ENCODE assay signal across 31 cellular contexts in the genomic region with DNA sequence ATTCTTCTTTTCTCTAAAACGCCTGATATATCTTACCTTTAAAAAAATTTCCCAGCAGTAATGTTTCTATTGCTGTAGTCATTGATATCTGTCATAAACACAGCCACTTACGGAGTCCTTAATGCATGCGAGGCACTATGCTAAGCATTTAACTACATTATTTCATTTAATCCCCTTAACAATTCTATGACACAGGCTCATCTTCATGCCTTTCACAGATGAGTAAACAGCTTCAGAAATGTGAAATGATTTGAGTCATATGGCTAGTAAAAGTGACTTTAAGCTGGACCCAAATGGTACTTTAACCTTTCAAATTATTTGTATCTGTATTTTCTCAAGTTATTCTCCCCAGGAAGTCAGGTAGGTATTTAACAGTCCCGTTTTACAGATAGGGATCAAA.
"Had no signal": no experiment of that assay in that cellular context is flagged by ENCODE, and none has a peak within 500 bp of the region (broad histone marks: within the 10 kb centered on the region; RNA-seq: fewer than 3 reads in every experiment).

No MANE protein-coding gene starts in this region.

- H3K4me1 ChIP-seq: ascending aorta, psoas muscle, right atrium auricular region, stomach, suprapubic skin, tibial nerve had no signal

- H3K36me3 Mint-ChIP-seq: activated naive CD8-positive, alpha-beta T cell had no signal

- H3K27me3 ChIP-seq: adrenal gland, ascending aorta, brain microvascular endothelial cell, neutrophil, ovary, right atrium auricular region, stomach, suprapubic skin, tibial nerve had no signal

- H3K9me3 ChIP-seq: adrenal gland, ascending aorta, neutrophil, ovary, psoas muscle, right atrium auricular region, stomach, suprapubic skin, tibial nerve had no signal

- DNase-seq: activated B cell treated with CpG ODN at 0.5 μM for 24 hours; activated CD4-positive, alpha-beta T cell treated with anti-CD3 and anti-CD28 coated beads for 4 hours; activated CD4-positive, alpha-beta T cell treated with anti-CD3 and anti-CD28 coated beads, Interleukin-2, amount 50 U/mL, for 48 hours; activated CD8-positive, alpha-beta memory T cell treated with anti-CD3 and anti-CD28 coated beads, Interleukin-2, amount 50 U/mL, for 48 hours; activated naive CD4-positive, alpha-beta T cell; activated T-cell treated with anti-CD3 and anti-CD28 coated beads, Interleukin-2, amount 50 U/mL, for 4 hours; adrenal gland; brain microvascular endothelial cell; central memory CD4-positive, alpha-beta T cell; dermis blood vessel endothelial cell; effector CD8-positive, alpha-beta T cell; erythroblast; foreskin melanocyte; hippocampal formation; left ventricle myocardium superior; mammary epithelial cell; midbrain; natural killer cell; ovary; psoas muscle; stimulated activated CD4-positive, alpha-beta T cell treated with anti-CD3 and anti-CD28 coated beads, Interleukin-1b, Interleukin-23, amount 100 ng/mL, for 48 hours; stomach; T1000 had no signal

- ATAC-seq: activated T-cell treated with anti-CD3 and anti-CD28 coated beads, Interleukin-2, amount 50 U/mL, for 4 hours; left ventricle myocardium superior; natural killer cell; psoas muscle had no signal

- H3K4me3 ChIP-seq: adrenal gland, ascending aorta, ovary, psoas muscle, right atrium auricular region, skin epidermis, stomach, suprapubic skin, tibial nerve had no signal

- H3K27ac Mint-ChIP-seq: activated B cell treated with CpG ODN at 0.5 μM for 24 hours; activated naive CD8-positive, alpha-beta T cell; activated T-helper 2 cell treated with anti-CD3 and anti-CD28 coated beads, Interferon-gamma antibody, Interleukin-2, Interleukin-4, amounts not matched to agents 10 μg/mL and 5 μg/mL and 100 μg/mL, durations not matched to agents 14 hours and 24 hours and 36 hours; natural killer cell had no signal

- H3K36me3 ChIP-seq: adrenal gland, ascending aorta, brain microvascular endothelial cell, neutrophil, ovary, right atrium auricular region, stomach, suprapubic skin, tibial nerve had no signal

- H3K27ac ChIP-seq: ascending aorta, brain microvascular endothelial cell, neutrophil, ovary, psoas muscle, right atrium auricular region, skin epidermis, stomach, suprapubic skin, tibial nerve had no signal

- H3K4me1 Mint-ChIP-seq: natural killer cell had no signal

- H3K9me3 Mint-ChIP-seq: activated B cell treated with CpG ODN at 0.5 μM for 24 hours; activated T-cell treated with anti-CD3 and anti-CD28 coated beads, Interleukin-2, amount 50 U/mL, for 4 hours; natural killer cell had no signal

- H3K27me3 Mint-ChIP-seq: activated B cell treated with CpG ODN at 0.5 μM for 24 hours; activated naive CD8-positive, alpha-beta T cell had no signal

- H3K4me3 Mint-ChIP-seq: activated B cell treated with CpG ODN at 0.5 μM for 24 hours; activated naive CD8-positive, alpha-beta T cell; activated T-cell treated with anti-CD3 and anti-CD28 coated beads, Interleukin-2, amount 50 U/mL, for 4 hours; natural killer cell had no signal
